Comparison of ENCODE assay signal across 10 cellular contexts in genomic region chr18:26487437-26487836, GRCh38.
A peak's percentile ranks its signal among the peaks of the same experiment; 100 is the strongest.
DNase-seq lines count a peak whose midpoint lies in the region; ATAC-seq and TF ChIP-seq lines count a peak whose summit lies in the region.
"Had no signal": no experiment of that assay in that cellular context is flagged by ENCODE, and none has a peak within 500 bp of the region (broad histone marks: within the 10 kb centered on the region; RNA-seq: fewer than 3 reads in every experiment).

No MANE protein-coding gene starts in this region.

- H3K36me3 Mint-ChIP-seq in memory B cell, result peaks cover 2% of the 10 kb centered on the region

- peak overlapping the region; percentile 46 for H3K4me2 ChIP-seq in GM23248 (ENCODE audit: unreplicated experiment)

- in situ Hi-C loops in GM23248 (cut with MboI), result no loop called here

- no peaks in the 10 kb centered on the region for H3K9me3 Mint-ChIP-seq in memory B cell

- DNase-seq in GM23248, result peak; percentile 62
- peak; percentile 37 for DNase-seq in HuH-7 (ENCODE audit: low spot score)
- DNase-seq in memory B cell (ENCODE audit: low spot score in 2 of 2), result no peak
- no peak for DNase-seq in NCI-H2196 (lab: John Stamatoyannopoulos, UW; ENCODE audit: unreplicated experiment)
- no peak for DNase-seq in dedifferentiated amniotic fluid mesenchymal stem cell (ENCODE audit: extremely low spot score)
- DNase-seq in HEK293T (ENCODE audit: extremely low spot score), result no peak
- DNase-seq in CD1c-positive myeloid dendritic cell (ENCODE audit: extremely low spot score), result no peak
- DNase-seq: MV-4-11 had no signal

- no peaks in the 10 kb centered on the region for H3K27me3 Mint-ChIP-seq in memory B cell

- 34 to 38% methylated on average over 7 of the region's 7 CpGs for WGBS in GM23248 (ENCODE audit: low coverage in 1 of 2, low lambda C conversion rate in 2 of 2, missing lambda C conversion rate in 2 of 2), 2 experiments

- POLR2A ChIA-PET in HEK293T (lab: Yijun Ruan, JAX), result no interaction called here

- no peaks in the 10 kb centered on the region for H4K20me1 ChIP-seq in GM23248 (ENCODE audit: insufficient read depth)

- no peak overlapping the region for H3K27ac Mint-ChIP-seq in memory B cell

- H3K36me3 ChIP-seq in GM23248 (ENCODE audit: low read depth), result no peaks in the 10 kb centered on the region; the same call in 1 of the 2 replicates

- peaks cover 22% of the 10 kb centered on the region for H3K4me1 ChIP-seq in GM23248 (ENCODE audit: insufficient read depth)

- H3K27me3 ChIP-seq in GM23248 (replicated peaks; ENCODE audit: insufficient read depth), result no peaks in the 10 kb centered on the region

- CTCF ChIA-PET in HEK293T (lab: Yijun Ruan, JAX), result interaction anchor here (0.8 kb wide), 1 partner anchor 7 kb away, joined by 3 read pairs; no protein-coding TSS in a partner anchor

- no peaks in the 10 kb centered on the region for H3K4me1 Mint-ChIP-seq in memory B cell

- H2AFZ ChIP-seq in GM23248, result no peak overlapping the region

- no peak overlapping the region for H3K9ac ChIP-seq in GM23248

- peaks cover 21% of the 10 kb centered on the region for H3F3A ChIP-seq in GM23248 (ENCODE audit: insufficient read depth)

- H3K27ac ChIP-seq in GM23248, result peak overlapping the region; percentile 36
- H3K27ac ChIP-seq: VCaP had no signal

- no peaks in the 10 kb centered on the region for H3K9me3 ChIP-seq in GM23248 (ENCODE audit: low read depth)

- no peaks in the 10 kb centered on the region for H3K9me2 ChIP-seq in GM23248 (ENCODE audit: insufficient read depth)

- H3K4me3 Mint-ChIP-seq in memory B cell, result no peak overlapping the region

- ATAC-seq in GM18858 (IDR thresholded peaks at IDR 0.05; ENCODE audit: unreplicated experiment) (peak; percentile 95), memory B cell (ENCODE audit: low read depth) (peak; percentile 26)

- H3K79me2 ChIP-seq in GM23248 (ENCODE audit: insufficient read depth), result no peaks in the 10 kb centered on the region

- H3K4me3 ChIP-seq in GM23248, result no peak overlapping the region

TF ChIP-seq in HEK293T, 16 proteins besides CTCF, POLR2A, EP300 and RAD21:
- TF ChIP-seq FOXA1 (IDR thresholded peaks at IDR 0.05) (no peak), ELF4 (IDR thresholded peaks at IDR 0.05) (no peak), HDGF (IDR thresholded peaks at IDR 0.05; ENCODE audit: borderline replicate concordance) (no peak), ZNF384 (IDR thresholded peaks at IDR 0.05) (no peak), L3MBTL2 (conservative IDR thresholded peaks at IDR 0.05) (no peak), FOXK2 (IDR thresholded peaks at IDR 0.05) (no peak), LEF1 (IDR thresholded peaks at IDR 0.05; ENCODE audit: borderline replicate concordance) (no peak), FOXM1 (IDR thresholded peaks at IDR 0.05; ENCODE audit: borderline replicate concordance) (no peak), CTBP1 (IDR thresholded peaks at IDR 0.05; ENCODE audit: borderline replicate concordance) (no peak), SUZ12 (IDR thresholded peaks at IDR 0.05) (no peak), NFRKB (IDR thresholded peaks at IDR 0.05) (no peak), ARNT (IDR thresholded peaks at IDR 0.05) (no peak), BHLHE40 (IDR thresholded peaks at IDR 0.05; ENCODE audit: borderline replicate concordance) (no peak), TARDBP (IDR thresholded peaks at IDR 0.05) (no peak), SP1 (IDR thresholded peaks at IDR 0.05) (no peak)
- TF ChIP-seq, protein P1, sequence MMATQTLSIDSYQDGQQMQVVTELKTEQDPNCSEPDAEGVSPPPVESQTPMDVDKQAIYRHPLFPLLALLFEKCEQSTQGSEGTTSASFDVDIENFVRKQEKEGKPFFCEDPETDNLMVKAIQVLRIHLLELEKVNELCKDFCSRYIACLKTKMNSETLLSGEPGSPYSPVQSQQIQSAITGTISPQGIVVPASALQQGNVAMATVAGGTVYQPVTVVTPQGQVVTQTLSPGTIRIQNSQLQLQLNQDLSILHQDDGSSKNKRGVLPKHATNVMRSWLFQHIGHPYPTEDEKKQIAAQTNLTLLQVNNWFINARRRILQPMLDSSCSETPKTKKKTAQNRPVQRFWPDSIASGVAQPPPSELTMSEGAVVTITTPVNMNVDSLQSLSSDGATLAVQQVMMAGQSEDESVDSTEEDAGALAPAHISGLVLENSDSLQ (IDR thresholded peaks at IDR 0.05), result no peak

Comparison
In these comparisons a context has a peak if more than half of its experiments do, and no peak if none do; other contexts are left out.
1. DNase-seq: peak in GM23248 (single experiment) and HuH-7 (single experiment); none in memory B cell (0 of 2), NCI-H2196 (single experiment), dedifferentiated amniotic fluid mesenchymal stem cell (single experiment), HEK293T (single experiment) and CD1c-positive myeloid dendritic cell (single experiment).